In the genomic region with DNA sequence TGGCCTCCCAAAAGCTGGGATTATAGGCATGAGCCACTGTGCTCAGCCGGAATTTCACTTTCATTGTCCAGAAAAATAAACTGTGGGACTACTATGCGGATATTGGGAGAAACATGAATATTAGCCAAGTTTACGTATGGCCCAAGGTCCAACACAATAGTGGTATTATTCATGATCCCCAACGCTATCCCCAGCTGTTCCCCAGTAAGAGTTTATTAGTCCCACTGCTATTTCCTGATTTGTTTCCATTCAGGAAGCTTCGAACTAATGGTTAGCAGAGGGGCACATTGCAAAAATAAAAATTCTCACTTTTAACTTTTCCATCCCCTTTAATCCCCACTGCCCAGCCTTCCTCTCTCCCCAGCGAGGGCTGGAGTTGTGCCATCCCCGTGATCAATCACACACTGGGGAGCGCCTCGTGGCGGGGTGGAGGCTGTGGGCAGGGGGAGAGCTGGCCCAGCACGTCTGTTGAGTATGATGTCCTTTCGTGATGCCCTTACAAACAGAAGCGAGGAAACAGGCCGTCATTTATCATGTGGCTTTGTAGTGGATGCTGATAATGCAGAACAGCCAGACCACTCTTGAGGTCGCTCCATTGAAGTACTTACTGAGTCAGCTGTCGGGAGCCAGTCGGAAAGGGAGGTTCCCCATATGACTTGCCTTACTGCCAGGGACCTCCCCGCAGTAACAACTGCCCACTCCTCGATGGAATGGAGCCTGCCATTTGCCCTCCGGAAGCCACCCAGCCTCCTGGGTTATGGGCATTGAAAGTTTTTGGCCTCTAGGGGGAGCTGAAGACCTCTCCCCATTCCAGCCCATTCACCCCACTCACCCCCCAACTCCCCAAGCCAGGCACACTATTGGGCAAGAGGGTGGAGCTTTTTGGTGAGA, we compare ENCODE assay signal across 9 cellular contexts.
DNase-seq lines count a peak whose midpoint lies in the region; ATAC-seq, FAIRE-seq and TF ChIP-seq lines count a peak whose summit lies in the region.
"Had no signal": no experiment of that assay in that cellular context is flagged by ENCODE, and none has a peak within 500 bp of the region (broad histone marks: within the 10 kb centered on the region; RNA-seq: fewer than 3 reads in every experiment).

No MANE protein-coding gene starts in this region.

- TF ChIP-seq POLR2A in H54 (IDR thresholded peaks at IDR 0.05; ENCODE audit: low read depth, low read length) = no peak

- H3K27ac ChIP-seq in VCaP (no peak overlapping the region), right atrium auricular region (no peak overlapping the region)
- H3K27ac ChIP-seq: SJSA1 had no signal

- TF ChIP-seq CTCF in AG09319 (IDR thresholded peaks at IDR 0.05; ENCODE audit: low read depth, low read length) = peak; percentile 38
- TF ChIP-seq CTCF in VCaP (conservative IDR thresholded peaks at IDR 0.05) = 0 out of 2 replicates have a peak, but pooled peaks have one; percentile 15
- peak; percentile 20 to 45 for TF ChIP-seq CTCF in right atrium auricular region (IDR thresholded peaks at IDR 0.05)

- H3K27me3 ChIP-seq in right atrium auricular region = no peaks in the 10 kb centered on the region
- H3K27me3 ChIP-seq: SJSA1 had no signal

- H3K9me3 ChIP-seq in right atrium auricular region = no peaks in the 10 kb centered on the region
- H3K9me3 ChIP-seq: SJSA1 had no signal

- ATAC-seq in HG02588 (IDR thresholded peaks at IDR 0.05; ENCODE audit: unreplicated experiment) (no peak), HG03378 (IDR thresholded peaks at IDR 0.05; ENCODE audit: unreplicated experiment) (no peak), GM18873 (IDR thresholded peaks at IDR 0.05; ENCODE audit: low FRiP score, unreplicated experiment) (no peak)

- no peak overlapping the region for H3K4me3 ChIP-seq in right atrium auricular region
- H3K4me3 ChIP-seq: SJSA1 had no signal

- H3K4me1 ChIP-seq in right atrium auricular region = peaks cover 0 to 9% of the 10 kb centered on the region in 2 donors
- H3K4me1 ChIP-seq: SJSA1 had no signal

- DNase-seq in AG09319 (ENCODE audit: extremely low read depth, low read depth) (no peak), H54 (ENCODE audit: insufficient read length, low spot score) (peak; percentile 12), right atrium auricular region (ENCODE audit: low spot score) (no peak), activated T-cell treated with anti-CD3 and anti-CD28 coated beads for 4 hours (no peak)

- H3K36me3 ChIP-seq in right atrium auricular region = no peaks in the 10 kb centered on the region
- H3K36me3 ChIP-seq: SJSA1 had no signal

- no peak for FAIRE-seq in H54 (lab: Jason Lieb, UNC)
